Comparison of ENCODE assay signal across 9 cellular contexts in the genomic region with DNA sequence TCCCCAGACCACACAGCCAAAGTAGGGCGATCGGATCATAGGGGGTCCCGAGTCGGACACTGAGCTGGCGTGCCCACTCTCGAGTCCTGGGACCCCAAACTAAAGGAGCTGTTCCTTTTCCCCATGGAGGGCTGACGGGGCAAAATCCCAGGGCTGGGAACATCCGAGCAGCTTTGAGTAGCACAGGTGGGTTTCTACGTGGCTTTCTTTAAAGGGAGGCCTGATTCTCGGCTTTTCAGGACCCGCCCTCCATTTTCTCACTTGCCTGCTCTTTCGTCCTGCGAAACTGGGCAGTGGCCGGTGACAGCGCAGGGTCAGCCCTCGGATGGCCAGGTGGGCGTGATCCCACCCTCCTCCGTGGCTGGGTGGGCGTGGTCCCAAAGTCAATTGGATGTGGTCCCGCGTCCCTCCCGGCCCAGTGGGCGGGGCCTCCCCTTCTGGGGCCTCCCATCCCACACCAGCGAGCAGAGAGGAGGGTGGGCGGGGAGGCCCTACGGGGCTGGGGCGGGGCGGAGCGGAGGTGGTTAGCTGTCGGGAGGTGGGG. TPM values are rescaled to one million over a fixed set of nuclear protein-coding genes. Genes with fewer than 3 reads are reported as not detected.
A peak's percentile ranks its signal among the peaks of the same experiment; 100 is the strongest.
DNase-seq lines count a peak whose midpoint lies in the region; ATAC-seq, FAIRE-seq and TF ChIP-seq lines count a peak whose summit lies in the region.
"Had no signal": no experiment of that assay in that cellular context is flagged by ENCODE, and none has a peak within 500 bp of the region (broad histone marks: within the 10 kb centered on the region; RNA-seq: fewer than 3 reads in every experiment).

No MANE protein-coding gene starts in this region.

- DNase-seq in HT-29 (ENCODE audit: low spot score) = peak; percentile 87
- DNase-seq in bronchial epithelial cell (ENCODE audit: low read depth) = peak; percentile 61
- DNase-seq in iPS-NIHi11 (ENCODE audit: low spot score) = peak; percentile 94
- no peak for DNase-seq in activated T-cell treated with anti-CD3 and anti-CD28 coated beads, Interleukin-2, amount 50 U/mL, for 72 hours
- DNase-seq in midbrain (lab: John Stamatoyannopoulos, UW) = no peak
- DNase-seq in activated T-helper 2 cell treated with anti-CD3 and anti-CD28 coated beads, Interferon-gamma antibody, Interleukin-2, Interleukin-4, amounts not matched to agents 10 μg/mL and 5 μg/mL and 100 μg/mL, durations not matched to agents 14 hours and 24 hours and 36 hours (ENCODE audit: low spot score) = no peak
- DNase-seq in cerebellum (ENCODE audit: low spot score) = no peak

- no peaks in the 10 kb centered on the region for H3K27me3 Mint-ChIP-seq in activated T-cell treated with anti-CD3 and anti-CD28 coated beads, Interleukin-2, amount 50 U/mL, for 72 hours (ENCODE audit: low read depth)
- H3K27me3 Mint-ChIP-seq in activated T-helper 2 cell treated with anti-CD3 and anti-CD28 coated beads, Interferon-gamma antibody, Interleukin-2, Interleukin-4, amounts not matched to agents 10 μg/mL and 5 μg/mL and 100 μg/mL, durations not matched to agents 14 hours and 24 hours and 36 hours (ENCODE audit: low read depth) = no peaks in the 10 kb centered on the region

- ATAC-seq in activated T-cell treated with anti-CD3 and anti-CD28 coated beads, Interleukin-2, amount 50 U/mL, for 72 hours (replicated peaks in 1 of 2) = no peak

- H3K27ac Mint-ChIP-seq in activated T-cell treated with anti-CD3 and anti-CD28 coated beads, Interleukin-2, amount 50 U/mL, for 72 hours = no peak overlapping the region
- no peak overlapping the region for H3K27ac Mint-ChIP-seq in activated T-helper 2 cell treated with anti-CD3 and anti-CD28 coated beads, Interferon-gamma antibody, Interleukin-2, Interleukin-4, amounts not matched to agents 10 μg/mL and 5 μg/mL and 100 μg/mL, durations not matched to agents 14 hours and 24 hours and 36 hours

- peaks cover 0 to 2% of the 10 kb centered on the region in 2 donors for H3K36me3 Mint-ChIP-seq in activated T-cell treated with anti-CD3 and anti-CD28 coated beads, Interleukin-2, amount 50 U/mL, for 72 hours (ENCODE audit: insufficient read depth in 2 of 2)
- peaks cover 3% of the 10 kb centered on the region for H3K36me3 Mint-ChIP-seq in activated T-helper 2 cell treated with anti-CD3 and anti-CD28 coated beads, Interferon-gamma antibody, Interleukin-2, Interleukin-4, amounts not matched to agents 10 μg/mL and 5 μg/mL and 100 μg/mL, durations not matched to agents 14 hours and 24 hours and 36 hours (ENCODE audit: low read depth)

- FAIRE-seq in bronchial epithelial cell (lab: Jason Lieb, UNC) = no peak

- no peak for TF ChIP-seq CTCF in bronchial epithelial cell (IDR thresholded peaks at IDR 0.05; ENCODE audit: insufficient read depth, low read length, severe bottlenecking)

- peaks cover 8% of the 10 kb centered on the region for H3K36me3 ChIP-seq in bronchial epithelial cell (ENCODE audit: control insufficient read depth, insufficient read depth, low read length)

- H3K4me3 ChIP-seq in bronchial epithelial cell (ENCODE audit: low read depth, low read length) (peak overlapping the region; percentile 31), skin epidermis (peak overlapping the region in 4 of 7 experiments; percentile 1 to 24 (median 13))

- H3K27me3 ChIP-seq in bronchial epithelial cell (ENCODE audit: control insufficient read depth, insufficient read depth, low read length) = no peaks in the 10 kb centered on the region
- H3K27me3 ChIP-seq: neutrophil had no signal

- no peak overlapping the region for H3K4me3 Mint-ChIP-seq in activated T-cell treated with anti-CD3 and anti-CD28 coated beads, Interleukin-2, amount 50 U/mL, for 72 hours
- H3K4me3 Mint-ChIP-seq in activated T-helper 2 cell treated with anti-CD3 and anti-CD28 coated beads, Interferon-gamma antibody, Interleukin-2, Interleukin-4, amounts not matched to agents 10 μg/mL and 5 μg/mL and 100 μg/mL, durations not matched to agents 14 hours and 24 hours and 36 hours (ENCODE audit: low read depth) = no peak overlapping the region

- peaks cover 11% of the 10 kb centered on the region for H3K4me1 Mint-ChIP-seq in activated T-cell treated with anti-CD3 and anti-CD28 coated beads, Interleukin-2, amount 50 U/mL, for 72 hours (ENCODE audit: low read depth)
- peaks cover 17% of the 10 kb centered on the region for H3K4me1 Mint-ChIP-seq in activated T-helper 2 cell treated with anti-CD3 and anti-CD28 coated beads, Interferon-gamma antibody, Interleukin-2, Interleukin-4, amounts not matched to agents 10 μg/mL and 5 μg/mL and 100 μg/mL, durations not matched to agents 14 hours and 24 hours and 36 hours (ENCODE audit: low read depth)

- H3K27ac ChIP-seq in skin epidermis = peak overlapping the region in 12 of 21 experiments; percentile 3 to 78 (median 48)
- H3K27ac ChIP-seq: neutrophil had no signal

- intact Hi-C loops in activated T-helper 2 cell treated with anti-CD3 and anti-CD28 coated beads, Interferon-gamma antibody, Interleukin-2, Interleukin-4, amounts not matched to agents 10 μg/mL and 5 μg/mL and 100 μg/mL, durations not matched to agents 14 hours and 24 hours and 36 hours (cut with micrococcal nuclease) = no loop called here

- H3K9me3 Mint-ChIP-seq in activated T-cell treated with anti-CD3 and anti-CD28 coated beads, Interleukin-2, amount 50 U/mL, for 72 hours = no peaks in the 10 kb centered on the region
- no peaks in the 10 kb centered on the region for H3K9me3 Mint-ChIP-seq in activated T-helper 2 cell treated with anti-CD3 and anti-CD28 coated beads, Interferon-gamma antibody, Interleukin-2, Interleukin-4, amounts not matched to agents 10 μg/mL and 5 μg/mL and 100 μg/mL, durations not matched to agents 14 hours and 24 hours and 36 hours

RNA-seq across cellular contexts. Expression of gene TXNRD2, which starts 17.5 kb away (rescaled TPM):
- total RNA-seq in HT-29 (2014; rRNA removed; shearing (Covaris generic)) = 88.4 and 95.8 TPM in 2 replicates
- total RNA-seq in bronchial epithelial cell (12.9 and 19.1 TPM in 2 replicates), cerebellum (9.5 TPM)
- total RNA-seq in activated T-cell treated with anti-CD3 and anti-CD28 coated beads, Interleukin-2, amount 50 U/mL, for 72 hours = 10 to 100 TPM; 21.3 to 23.4 TPM
- total RNA-seq in activated T-helper 2 cell treated with anti-CD3 and anti-CD28 coated beads, Interferon-gamma antibody, Interleukin-2, Interleukin-4, amounts not matched to agents 10 μg/mL and 5 μg/mL and 100 μg/mL, durations not matched to agents 14 hours and 24 hours and 36 hours = 19.9 and 20.9 TPM in 2 replicates

RNA-seq across cellular contexts. Expression of gene COMT, which starts 17.5 kb away (rescaled TPM):
- 665 and 669 TPM in 2 replicates for total RNA-seq in HT-29 (2014; rRNA removed; shearing (Covaris generic))
- 221 and 272 TPM in 2 replicates for total RNA-seq in bronchial epithelial cell
- 100 to 1,000 TPM in 1 of 2 donors, 10 to 100 TPM in 1; 97.4 to 101 TPM for total RNA-seq in activated T-cell treated with anti-CD3 and anti-CD28 coated beads, Interleukin-2, amount 50 U/mL, for 72 hours
- 93.4 and 95.6 TPM in 2 replicates for total RNA-seq in activated T-helper 2 cell treated with anti-CD3 and anti-CD28 coated beads, Interferon-gamma antibody, Interleukin-2, Interleukin-4, amounts not matched to agents 10 μg/mL and 5 μg/mL and 100 μg/mL, durations not matched to agents 14 hours and 24 hours and 36 hours
- 39.5 TPM for total RNA-seq in cerebellum

RNA-seq across cellular contexts. Expression of gene ARVCF, which starts 57.5 kb away (rescaled TPM):
- 211 and 219 TPM in 2 replicates for total RNA-seq in HT-29 (2014; rRNA removed; shearing (Covaris generic))
- total RNA-seq in bronchial epithelial cell = 19.2 and 23.2 TPM in 2 replicates
- 1 to 10 TPM; 1.7 to 5.5 TPM for total RNA-seq in activated T-cell treated with anti-CD3 and anti-CD28 coated beads, Interleukin-2, amount 50 U/mL, for 72 hours
- 3.4 and 3.9 TPM in 2 replicates for total RNA-seq in activated T-helper 2 cell treated with anti-CD3 and anti-CD28 coated beads, Interferon-gamma antibody, Interleukin-2, Interleukin-4, amounts not matched to agents 10 μg/mL and 5 μg/mL and 100 μg/mL, durations not matched to agents 14 hours and 24 hours and 36 hours
- 64.5 TPM for total RNA-seq in cerebellum

Comparison
In these comparisons a context has a peak if more than half of its experiments do, and no peak if none do; other contexts are left out.
1. DNase-seq: peak in HT-29 (single experiment), bronchial epithelial cell (single experiment) and iPS-NIHi11 (single experiment); none in activated T-cell treated with anti-CD3 and anti-CD28 coated beads, Interleukin-2, amount 50 U/mL, for 72 hours (0 of 2), midbrain (single experiment), activated T-helper 2 cell treated with anti-CD3 and anti-CD28 coated beads, Interferon-gamma antibody, Interleukin-2, Interleukin-4, amounts not matched to agents 10 μg/mL and 5 μg/mL and 100 μg/mL, durations not matched to agents 14 hours and 24 hours and 36 hours (single experiment) and cerebellum (single experiment).